Comparison of ENCODE assay signal across 12 cellular contexts in genomic region chr1:162349635-162350330, GRCh38. TPM values are rescaled to one million over a fixed set of nuclear protein-coding genes. Genes with fewer than 3 reads are reported as not detected.
A peak's percentile ranks its signal among the peaks of the same experiment; 100 is the strongest.
DNase-seq lines count a peak whose midpoint lies in the region; ATAC-seq and TF ChIP-seq lines count a peak whose summit lies in the region.
"Had no signal": no experiment of that assay in that cellular context is flagged by ENCODE, and none has a peak within 500 bp of the region (broad histone marks: within the 10 kb centered on the region; RNA-seq: fewer than 3 reads in every experiment).

No MANE protein-coding gene starts in this region.

- peaks cover 6% of the 10 kb centered on the region for H3K36me3 ChIP-seq in A673 (ENCODE audit: insufficient read depth, low read length, poor library complexity, severe bottlenecking)
- H3K36me3 ChIP-seq: gastrocnemius medialis had no signal

- TF ChIP-seq CTCF in A673 (conservative IDR thresholded peaks at IDR 0.05; ENCODE audit: low read depth, low read length): no peak
- no peak for TF ChIP-seq CTCF in H9 (conservative IDR thresholded peaks at IDR 0.05)

- no peak overlapping the region for H4K5ac ChIP-seq in H9 (ENCODE audit: insufficient read length, low read depth, low read length)

- H3K18ac ChIP-seq in H9 (ENCODE audit: insufficient read length, low read depth, low read length): no peak overlapping the region

- H3K27me3 ChIP-seq in A673 (replicated peaks; ENCODE audit: insufficient read depth, low read depth, low read length, poor library complexity) (no peaks in the 10 kb centered on the region), H9 (ENCODE audit: insufficient read depth, low read length) (no peaks in the 10 kb centered on the region)
- H3K27me3 ChIP-seq: gastrocnemius medialis had no signal

- H3K56ac ChIP-seq in H9 (ENCODE audit: insufficient read length, low read depth, low read length): no peak overlapping the region

- BruUV-seq in A673 (replicated peaks; lab: Mats Ljungman, UMichigan): no TSS peak

- H2BK20ac ChIP-seq in H9 (ENCODE audit: low read depth, low read length, poor library complexity, severe bottlenecking): no peak overlapping the region

- H3K79me2 ChIP-seq in H9 (ENCODE audit: insufficient read depth, low read length): no peaks in the 10 kb centered on the region
- H3K79me2 ChIP-seq: parathyroid adenoma had no signal

- no peak overlapping the region for H4K91ac ChIP-seq in H9 (ENCODE audit: insufficient read length, low read depth, low read length)

- CTCF ChIA-PET in A673 (lab: Charles Lee): no interaction called here

- no peak overlapping the region for H3T11ph ChIP-seq in H9 (ENCODE audit: low read length)

- no peaks in the 10 kb centered on the region for H4K20me1 ChIP-seq in H9 (ENCODE audit: control insufficient read depth, insufficient read depth, insufficient read length)

- H3K4me1 ChIP-seq in A673 (ENCODE audit: insufficient read depth, low read length, poor library complexity, severe bottlenecking) (peaks cover 24% of the 10 kb centered on the region), H9 (ENCODE audit: insufficient read depth, low read length) (peaks cover 4% of the 10 kb centered on the region; the same call in 1 of the 2 replicates)
- H3K4me1 ChIP-seq: gastrocnemius medialis, parathyroid adenoma had no signal

- no peaks in the 10 kb centered on the region for H3K79me1 ChIP-seq in H9 (ENCODE audit: insufficient read depth, low read depth, low read length, poor library complexity, severe bottlenecking)

- H3K4ac ChIP-seq in H9 (ENCODE audit: low read depth, low read length): no peak overlapping the region

- no peak overlapping the region for H2AK5ac ChIP-seq in H9 (ENCODE audit: insufficient read length, low read length)

- no CpG with 5 or more reads among the region's 11 CpGs for WGBS in H9 (ENCODE audit: extremely low coverage, insufficient read length, low lambda C conversion rate)

- H2AFZ ChIP-seq in H9 (ENCODE audit: low read length): no peak overlapping the region
- H2AFZ ChIP-seq: parathyroid adenoma had no signal

- peak overlapping the region in 2 of 3 experiments; percentile 36 to 39; a peak in 3 of 7 replicates for H3K27ac Mint-ChIP-seq in H9

- DNase-seq in A673 (ENCODE audit: low spot score) (peak; percentile 73), H9 (no peak), SW 1271 (lab: John Stamatoyannopoulos, UW) (peak; percentile 10 to 72), glomerular endothelial cell (ENCODE audit: extremely low read depth, low read depth, low spot score) (peak; percentile 85), inferior parietal cortex (ENCODE audit: extremely low spot score) (no peak), DMS114 treated with DMSO at 0.1 percent for 48 hours (lab: John Stamatoyannopoulos, UW; ENCODE audit: unreplicated experiment) (no peak)
- no peak for DNase-seq in activated T-cell treated with anti-CD3 and anti-CD28 coated beads, Interleukin-2, amount 50 U/mL, for 4 hours
- DNase-seq: activated naive CD4-positive, alpha-beta T cell; gastrocnemius medialis; T-helper 1 cell had no signal

- no peak for ATAC-seq in activated T-cell treated with anti-CD3 and anti-CD28 coated beads, Interleukin-2, amount 50 U/mL, for 4 hours
- no peak for ATAC-seq in GM21360 (IDR thresholded peaks at IDR 0.05; ENCODE audit: unreplicated experiment)
- ATAC-seq: gastrocnemius medialis had no signal

- H3K9me3 Mint-ChIP-seq in H9: no peaks in the 10 kb centered on the region
- no peaks in the 10 kb centered on the region for H3K9me3 Mint-ChIP-seq in activated T-cell treated with anti-CD3 and anti-CD28 coated beads, Interleukin-2, amount 50 U/mL, for 4 hours

- no peaks in the 10 kb centered on the region for H3K9me3 ChIP-seq in A673 (ENCODE audit: low read depth, low read length, poor library complexity, severe bottlenecking)
- H3K9me3 ChIP-seq in H9 (ENCODE audit: control insufficient read depth, low read depth, low read length): no peaks in the 10 kb centered on the region
- H3K9me3 ChIP-seq: gastrocnemius medialis had no signal

- H3K23ac ChIP-seq in H9 (ENCODE audit: insufficient read length, low read depth, low read length): no peak overlapping the region

- H3K4me3 Mint-ChIP-seq in H9: no peak overlapping the region
- no peak overlapping the region for H3K4me3 Mint-ChIP-seq in activated T-cell treated with anti-CD3 and anti-CD28 coated beads, Interleukin-2, amount 50 U/mL, for 4 hours

- no peak overlapping the region for H2BK120ac ChIP-seq in H9 (ENCODE audit: low read depth, low read length, poor library complexity, severe bottlenecking)

- no peaks in the 10 kb centered on the region for H3K23me2 ChIP-seq in H9 (ENCODE audit: insufficient read length, low read depth, low read length, poor library complexity, severe bottlenecking)

- no peaks in the 10 kb centered on the region for H3K27me3 Mint-ChIP-seq in H9 (ENCODE audit: low read depth)
- peaks cover 20% of the 10 kb centered on the region for H3K27me3 Mint-ChIP-seq in activated T-cell treated with anti-CD3 and anti-CD28 coated beads, Interleukin-2, amount 50 U/mL, for 4 hours (ENCODE audit: low read depth)

- no peak overlapping the region for H3K14ac ChIP-seq in H9 (ENCODE audit: insufficient read depth, low read length)

- no peak overlapping the region for H3K9ac ChIP-seq in H9 (ENCODE audit: extremely low read depth, insufficient read length, low read length)
- H3K9ac ChIP-seq: parathyroid adenoma had no signal

- H2BK12ac ChIP-seq in H9 (ENCODE audit: insufficient read length, low read depth, low read length): no peak overlapping the region

- peaks cover 18 to 19% of the 10 kb centered on the region in 2 experiments for H3K4me1 Mint-ChIP-seq in H9
- no peaks in the 10 kb centered on the region for H3K4me1 Mint-ChIP-seq in activated T-cell treated with anti-CD3 and anti-CD28 coated beads, Interleukin-2, amount 50 U/mL, for 4 hours (ENCODE audit: low read depth)

- H4K8ac ChIP-seq in H9 (replicated peaks; ENCODE audit: insufficient read length, low read depth, low read length): no peak overlapping the region

- intact Hi-C loops in A673 (cut with micrococcal nuclease; ENCODE audit: unreplicated experiment): no loop called here

- H3K4me3 ChIP-seq in A673 (ENCODE audit: low read depth, low read length, poor library complexity, severe bottlenecking): no peak overlapping the region
- H3K4me3 ChIP-seq: gastrocnemius medialis had no signal

- no peak overlapping the region for H2BK15ac ChIP-seq in H9 (ENCODE audit: low read depth, low read length)

- H3K4me2 ChIP-seq in H9 (ENCODE audit: insufficient read depth, insufficient read length, low read length): no peak overlapping the region

- POLR2A ChIA-PET in A673 (lab: Charles Lee; ENCODE audit: low non-redundant PET): interaction anchor here (0.6 kb wide), 1 partner anchor 11 kb away, joined by 3 read pairs; no protein-coding TSS in a partner anchor

- H3K36me3 Mint-ChIP-seq in H9 (ENCODE audit: insufficient read depth in 1 of 3, low read depth in 3 of 3): peaks cover 0 to 6% (median 4%) of the 10 kb centered on the region in 3 experiments; a peak in 3 of 7 replicates
- H3K36me3 Mint-ChIP-seq in activated T-cell treated with anti-CD3 and anti-CD28 coated beads, Interleukin-2, amount 50 U/mL, for 4 hours (ENCODE audit: insufficient read depth): no peaks in the 10 kb centered on the region

- no peak overlapping the region for H2BK5ac ChIP-seq in H9 (ENCODE audit: insufficient read length, low read length)

- peak overlapping the region; percentile 48 for H3K27ac ChIP-seq in A673 (ENCODE audit: low read depth, low read length, poor library complexity, severe bottlenecking)
- H3K27ac ChIP-seq in H9 (ENCODE audit: insufficient read length, low read depth, low read length): no peak overlapping the region
- H3K27ac ChIP-seq: gastrocnemius medialis, parathyroid adenoma had no signal

RNA-seq across cellular contexts. Expression of gene SPATA46, which starts 26.9 kb away (rescaled TPM):
- total RNA-seq in A673 (2021) (not detected in 2 replicates), H9 (2021) (not detected in 2 replicates), glomerular endothelial cell (not detected in 2 replicates)
- not detected for total RNA-seq in activated T-cell treated with anti-CD3 and anti-CD28 coated beads, Interleukin-2, amount 50 U/mL, for 4 hours

RNA-seq across cellular contexts. Expression of gene C1orf226, which starts 31.7 kb away (rescaled TPM):
- 27.9 and 34.3 TPM in 2 replicates for total RNA-seq in A673 (2021)
- total RNA-seq in H9 (2021): 11.5 and 11.6 TPM in 2 replicates
- 1.6 and 4.2 TPM in 2 replicates for total RNA-seq in glomerular endothelial cell
- total RNA-seq in activated T-cell treated with anti-CD3 and anti-CD28 coated beads, Interleukin-2, amount 50 U/mL, for 4 hours: under 1 TPM in 2 of 3 donors, not detected in 1; 0.10 to 0.11 TPM

Comparison
In these comparisons a context has a peak if more than half of its experiments do, and no peak if none do; other contexts are left out.
1. DNase-seq: peak in A673 (single experiment), SW 1271 (2 of 2) and glomerular endothelial cell (single experiment); none in H9 (single experiment), activated T-cell treated with anti-CD3 and anti-CD28 coated beads, Interleukin-2, amount 50 U/mL, for 4 hours (single experiment), inferior parietal cortex (single experiment) and DMS114 treated with DMSO at 0.1 percent for 48 hours (single experiment).